Comparison of ENCODE assay signal across 8 cellular contexts in the genomic region with DNA sequence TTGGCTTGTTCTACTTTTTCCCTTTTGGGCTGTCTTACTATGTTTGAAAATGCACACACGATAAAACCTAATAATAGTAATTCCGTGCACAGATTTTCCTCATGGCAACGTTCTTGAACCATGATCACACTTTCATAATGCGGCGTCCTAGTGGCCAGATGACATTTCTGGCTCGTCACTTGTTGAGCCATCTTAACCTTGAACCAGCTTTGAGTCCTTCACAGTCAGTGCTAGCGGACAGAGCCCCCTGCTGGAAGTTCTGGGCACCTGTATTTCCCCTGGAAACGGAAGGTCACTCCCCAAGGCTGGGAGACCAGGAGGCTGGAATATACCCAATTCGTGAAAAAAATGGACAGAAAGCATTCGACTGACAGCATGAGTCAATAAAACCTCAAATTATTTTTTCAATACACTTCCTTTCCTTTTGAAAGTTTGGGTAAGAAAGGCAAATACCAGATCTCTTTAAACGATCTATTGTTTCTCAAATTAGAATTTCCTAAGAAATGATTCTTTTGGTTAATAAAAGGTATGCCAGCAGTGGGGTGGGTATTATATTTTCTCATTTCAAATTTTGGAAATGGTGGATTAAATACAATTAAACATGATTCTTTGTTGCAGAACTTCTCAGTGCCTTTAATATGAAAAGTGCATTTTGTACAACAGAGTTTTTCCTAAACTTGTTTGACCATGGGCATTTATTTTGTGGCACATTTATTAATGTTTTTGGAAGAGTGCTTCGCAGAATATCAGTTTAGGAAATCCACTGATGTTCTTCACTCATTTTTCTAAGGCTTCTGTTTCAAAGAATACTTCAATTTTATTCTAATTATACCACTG.
DNase-seq lines count a peak whose midpoint lies in the region; ATAC-seq and TF ChIP-seq lines count a peak whose summit lies in the region.

No MANE protein-coding gene starts in this region.

- H3K36me3 ChIP-seq in PC-3 (ENCODE audit: low read depth, low read length), result no peaks in the 10 kb centered on the region
- no peaks in the 10 kb centered on the region for H3K36me3 ChIP-seq in neural progenitor cell
- no peaks in the 10 kb centered on the region for H3K36me3 ChIP-seq in testis (ENCODE audit: low read depth, missing control alignments)

- DNase-seq in DMS 273 treated with DMSO at 0.1 percent for 48 hours (lab: John Stamatoyannopoulos, UW) (peak; percentile 16), PC-3 (peak; percentile 72), activated T-cell treated with anti-CD3 and anti-CD28 coated beads for 4 hours (peak; percentile 27), fibroblast of peridontal ligament (ENCODE audit: extremely low read depth) (peak; percentile 47), neural progenitor cell (ENCODE audit: low spot score) (peak; percentile 82), testis (peak; percentile 86)

- 25 to 35% methylated on average over 12 of the region's 12 CpGs for WGBS in testis, 2 donors

- H3K27me3 Mint-ChIP-seq in neural progenitor cell (ENCODE audit: insufficient read depth, low read depth), result no peaks in the 10 kb centered on the region

- H3K4me2 ChIP-seq in PC-3 (ENCODE audit: low read length) (no peak overlapping the region), neural progenitor cell (no peak overlapping the region)

- CTCF ChIA-PET in PC-3 (lab: Charles Lee), result no interaction called here

- H3K9ac ChIP-seq in PC-3 (ENCODE audit: low read length) (no peak overlapping the region), neural progenitor cell (no peak overlapping the region)

- H3K4me1 ChIP-seq in PC-3 (ENCODE audit: insufficient read depth, low read length), result no peaks in the 10 kb centered on the region
- H3K4me1 ChIP-seq in neural progenitor cell, result peaks cover 18% of the 10 kb centered on the region
- peaks cover 11% of the 10 kb centered on the region for H3K4me1 ChIP-seq in testis

- H3K9me2 ChIP-seq in PC-3 (replicated peaks; ENCODE audit: low read length), result no peaks in the 10 kb centered on the region

- POLR2A ChIA-PET in PC-3 (lab: Charles Lee; ENCODE audit: unreplicated experiment), result no interaction called here

- no peak overlapping the region for H3K27ac Mint-ChIP-seq in neural progenitor cell

- intact Hi-C loops in PC-3 (cut with micrococcal nuclease), result loop anchor here (10.0 kb wide), 1 partner anchor 532 kb away; no protein-coding TSS in a partner anchor
- intact Hi-C loops in testis (cut with DNase I; ENCODE audit: low total_unique reads), result loop anchor here (10.0 kb wide), 2 partner anchors 532 to 772 kb away; no protein-coding TSS in a partner anchor

- TF ChIP-seq POLR2A in testis (IDR thresholded peaks at IDR 0.05), result no peak

- H2AFZ ChIP-seq in PC-3 (ENCODE audit: low read length) (no peak overlapping the region), neural progenitor cell (replicated peaks) (no peak overlapping the region)

- H3K36me3 Mint-ChIP-seq in neural progenitor cell, result peaks cover 5% of the 10 kb centered on the region

- TF ChIP-seq CTCF in PC-3 (conservative IDR thresholded peaks at IDR 0.05; ENCODE audit: low read depth, low read length) (peak; percentile 78), neural progenitor cell (IDR thresholded peaks at IDR 0.05) (peak; percentile 98), testis (IDR thresholded peaks at IDR 0.05) (peak; percentile 87 to 92 (median 88))

- H3F3A ChIP-seq in PC-3 (ENCODE audit: low read length, unreplicated experiment), result no peaks in the 10 kb centered on the region
- H3F3A ChIP-seq in neural progenitor cell (ENCODE audit: low read depth), result peaks cover 10% of the 10 kb centered on the region

- no peak overlapping the region for H3K4me3 ChIP-seq in PC-3 (ENCODE audit: low read length)
- H3K4me3 ChIP-seq in neural progenitor cell, result no peak overlapping the region
- no peak overlapping the region for H3K4me3 ChIP-seq in testis

- no peaks in the 10 kb centered on the region for H3K79me2 ChIP-seq in PC-3 (ENCODE audit: low read length)
- no peaks in the 10 kb centered on the region for H3K79me2 ChIP-seq in neural progenitor cell (ENCODE audit: low read depth)

- H3K4me1 Mint-ChIP-seq in neural progenitor cell, result peaks cover 49% of the 10 kb centered on the region

- BruUV-seq in PC-3 (replicated peaks; lab: Mats Ljungman, UMichigan), result no TSS peak

- H3K4me3 Mint-ChIP-seq in neural progenitor cell, result no peak overlapping the region

- ATAC-seq in GM21360 (IDR thresholded peaks at IDR 0.05; ENCODE audit: unreplicated experiment) (peak; percentile 96), HG03575 (IDR thresholded peaks at IDR 0.05; ENCODE audit: extremely low read depth, insufficient number of reproducible peaks, low FRiP score, unreplicated experiment) (peak; percentile 92), PC-3 (no peak; the same call in 1 of the 2 replicates)

- H3K27me3 ChIP-seq in PC-3 (ENCODE audit: low read length) (peaks cover 18% of the 10 kb centered on the region), neural progenitor cell (no peaks in the 10 kb centered on the region), testis (no peaks in the 10 kb centered on the region)

- no peaks in the 10 kb centered on the region for H4K20me1 ChIP-seq in PC-3 (ENCODE audit: low read length)
- no peaks in the 10 kb centered on the region for H4K20me1 ChIP-seq in neural progenitor cell (ENCODE audit: low read depth)

- peaks cover 11% of the 10 kb centered on the region for H3K9me3 Mint-ChIP-seq in neural progenitor cell

- H3K9me3 ChIP-seq in PC-3 (ENCODE audit: low read length) (no peaks in the 10 kb centered on the region), neural progenitor cell (ENCODE audit: low read depth) (no peaks in the 10 kb centered on the region), testis (no peaks in the 10 kb centered on the region)

- no peak overlapping the region for H3K27ac ChIP-seq in PC-3 (ENCODE audit: low read length)
- no peak overlapping the region for H3K27ac ChIP-seq in neural progenitor cell
- no peak overlapping the region for H3K27ac ChIP-seq in testis

Comparison
In these comparisons a context has a peak if more than half of its experiments do, and no peak if none do; other contexts are left out.
1. DNase-seq: peak in every context shown above with its lines; median percentile 86 in testis; 82 in neural progenitor cell; 72 in PC-3; 47 in fibroblast of peridontal ligament; 27 in activated T-cell treated with anti-CD3 and anti-CD28 coated beads for 4 hours; 16 in DMS 273 treated with DMSO at 0.1 percent for 48 hours.